In genomic region chr6:131001945-131002661, GRCh38 we compare ENCODE assay signal across 15 cellular contexts.
DNase-seq lines count a peak whose midpoint lies in the region; ATAC-seq and TF ChIP-seq lines count a peak whose summit lies in the region.
"Had no signal": no experiment of that assay in that cellular context is flagged by ENCODE, and none has a peak within 500 bp of the region (broad histone marks: within the 10 kb centered on the region; RNA-seq: fewer than 3 reads in every experiment).

No MANE protein-coding gene starts in this region.

- WGBS in hepatocyte (ENCODE audit: low lambda C conversion rate, missing lambda C conversion rate), result 45% methylated on average over 8 of the region's 8 CpGs

- H3K4me2 ChIP-seq in hepatocyte, result peak overlapping the region; percentile 51

- H3K4me3 ChIP-seq in hepatocyte, result no peak overlapping the region
- peak overlapping the region in 3 of 4 donors; percentile 9 to 35 (median 34) for H3K4me3 ChIP-seq in gastrocnemius medialis
- no peak overlapping the region for H3K4me3 ChIP-seq in HAP-1

- no peaks in the 10 kb centered on the region for H4K20me1 ChIP-seq in hepatocyte (ENCODE audit: insufficient read depth, poor library complexity, severe bottlenecking)

- H3K4me1 ChIP-seq in hepatocyte (ENCODE audit: insufficient read depth) (peaks cover 65% of the 10 kb centered on the region), gastrocnemius medialis (peaks cover 18 to 25% of the 10 kb centered on the region in 2 donors), HAP-1 (peaks cover 11% of the 10 kb centered on the region)

- POLR2A ChIA-PET in HEK293T (lab: Yijun Ruan, JAX), result no interaction called here

- CTCF ChIA-PET in HEK293T (lab: Yijun Ruan, JAX), result no interaction called here

- TF ChIP-seq POLR2A in gastrocnemius medialis (IDR thresholded peaks at IDR 0.05), result no peak

- no peak for TF ChIP-seq CTCF in hepatocyte (IDR thresholded peaks at IDR 0.05; ENCODE audit: poor library complexity)
- TF ChIP-seq CTCF in gastrocnemius medialis (IDR thresholded peaks at IDR 0.05 in 4 of 5, conservative IDR thresholded peaks at IDR 0.05 in 1 of 5), result no peak

- peak overlapping the region; percentile 63 for H3K27ac ChIP-seq in hepatocyte
- H3K27ac ChIP-seq in gastrocnemius medialis, result peak overlapping the region; percentile 31 to 48 (median 45)

- H3K79me2 ChIP-seq in hepatocyte, result peaks cover 81% of the 10 kb centered on the region

- H3K9me2 ChIP-seq in hepatocyte (replicated peaks; ENCODE audit: insufficient read depth), result no peaks in the 10 kb centered on the region

- H3K36me3 ChIP-seq in hepatocyte (replicated peaks; ENCODE audit: insufficient read depth, low read depth) (no peaks in the 10 kb centered on the region), gastrocnemius medialis (no peaks in the 10 kb centered on the region), HAP-1 (replicated peaks) (no peaks in the 10 kb centered on the region)

- ATAC-seq in gastrocnemius medialis, result no peak
- no peak for ATAC-seq in GM21576 (IDR thresholded peaks at IDR 0.05; ENCODE audit: unreplicated experiment)
- ATAC-seq: esophagus mucosa; stimulated activated naive CD8-positive, alpha-beta T cell treated with anti-CD3 and anti-CD28 coated beads, Interleukin-15, amount 100 ng/mL, for 72 hours had no signal

- peaks cover 2% of the 10 kb centered on the region for H3K9me3 ChIP-seq in hepatocyte (ENCODE audit: low read depth)
- no peaks in the 10 kb centered on the region for H3K9me3 ChIP-seq in gastrocnemius medialis
- H3K9me3 ChIP-seq in HAP-1, result peaks cover 4% of the 10 kb centered on the region

- H3K27me3 ChIP-seq in hepatocyte (no peaks in the 10 kb centered on the region), gastrocnemius medialis (no peaks in the 10 kb centered on the region), HAP-1 (ENCODE audit: low read depth) (peaks cover 35% of the 10 kb centered on the region)

- intact Hi-C loops in gastrocnemius medialis (cut with DNase I; ENCODE audit: low total_unique reads), result no loop called here

- DNase-seq in GM03348 (ENCODE audit: low spot score) (peak; percentile 19), amniotic epithelial cell (ENCODE audit: low read depth) (peak; percentile 29), hepatocyte (ENCODE audit: low spot score) (no peak), gastrocnemius medialis (no peak), HAP-1 (ENCODE audit: low spot score in 2 of 2) (no peak), HEK293T (ENCODE audit: extremely low spot score) (no peak)
- DNase-seq: activated CD4-positive, CD25-positive, alpha-beta regulatory T cell treated with anti-CD3 and anti-CD28 coated beads, Interleukin-2, amount 50 U/mL, for 72 hours; activated gamma-delta T cell; GDM1; NCI-H187 treated with DMSO at 0.1 percent for 48 hours; NCI-H446 treated with DMSO at 0.1 percent for 48 hours; SIG-M5; stimulated activated naive CD8-positive, alpha-beta T cell treated with anti-CD3 and anti-CD28 coated beads, Interleukin-15, amount 100 ng/mL, for 72 hours had no signal

- in situ Hi-C loops in gastrocnemius medialis (cut with MboI; ENCODE audit: low sequenced_read_pairs in 4 of 4) (no loop called here), HAP-1 (cut with MboI; ENCODE audit: low sequenced_read_pairs) (no loop called here)

- H2AFZ ChIP-seq in hepatocyte, result no peak overlapping the region

TF ChIP-seq in HEK293T, 16 proteins besides CTCF, POLR2A, EP300 and RAD21:
- no peak for TF ChIP-seq NFRKB (IDR thresholded peaks at IDR 0.05)
- TF ChIP-seq L3MBTL2 (conservative IDR thresholded peaks at IDR 0.05), result no peak
- TF ChIP-seq LEF1 (IDR thresholded peaks at IDR 0.05; ENCODE audit: borderline replicate concordance), result no peak
- no peak for TF ChIP-seq HDGF (IDR thresholded peaks at IDR 0.05; ENCODE audit: borderline replicate concordance)
- no peak for TF ChIP-seq FOXA1 (IDR thresholded peaks at IDR 0.05)
- TF ChIP-seq, protein P1, sequence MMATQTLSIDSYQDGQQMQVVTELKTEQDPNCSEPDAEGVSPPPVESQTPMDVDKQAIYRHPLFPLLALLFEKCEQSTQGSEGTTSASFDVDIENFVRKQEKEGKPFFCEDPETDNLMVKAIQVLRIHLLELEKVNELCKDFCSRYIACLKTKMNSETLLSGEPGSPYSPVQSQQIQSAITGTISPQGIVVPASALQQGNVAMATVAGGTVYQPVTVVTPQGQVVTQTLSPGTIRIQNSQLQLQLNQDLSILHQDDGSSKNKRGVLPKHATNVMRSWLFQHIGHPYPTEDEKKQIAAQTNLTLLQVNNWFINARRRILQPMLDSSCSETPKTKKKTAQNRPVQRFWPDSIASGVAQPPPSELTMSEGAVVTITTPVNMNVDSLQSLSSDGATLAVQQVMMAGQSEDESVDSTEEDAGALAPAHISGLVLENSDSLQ (IDR thresholded peaks at IDR 0.05), result no peak
- TF ChIP-seq ELF4 (IDR thresholded peaks at IDR 0.05), result no peak
- no peak for TF ChIP-seq BHLHE40 (IDR thresholded peaks at IDR 0.05; ENCODE audit: borderline replicate concordance)
- TF ChIP-seq CTBP1 (IDR thresholded peaks at IDR 0.05; ENCODE audit: borderline replicate concordance), result no peak
- TF ChIP-seq TARDBP (IDR thresholded peaks at IDR 0.05), result no peak
- TF ChIP-seq FOXM1 (IDR thresholded peaks at IDR 0.05; ENCODE audit: borderline replicate concordance), result no peak
- TF ChIP-seq SUZ12 (IDR thresholded peaks at IDR 0.05), result no peak
- TF ChIP-seq ARNT (IDR thresholded peaks at IDR 0.05), result no peak
- no peak for TF ChIP-seq ZNF384 (IDR thresholded peaks at IDR 0.05)
- TF ChIP-seq SP1 (IDR thresholded peaks at IDR 0.05), result no peak
- no peak for TF ChIP-seq FOXK2 (IDR thresholded peaks at IDR 0.05)

Comparison
In these comparisons a context has a peak if more than half of its experiments do, and no peak if none do; other contexts are left out.
1. DNase-seq: peak in GM03348 (single experiment) and amniotic epithelial cell (single experiment); none in hepatocyte (single experiment), gastrocnemius medialis (0 of 2), HAP-1 (0 of 2) and HEK293T (single experiment).
2. H3K4me3 ChIP-seq: peak in gastrocnemius medialis (3 of 4); none in hepatocyte (single experiment) and HAP-1 (single experiment).